Comparison of ENCODE assay signal across 1 cellular context in genomic region chr1:152917794-152918193, GRCh38.
TF ChIP-seq lines count a peak whose summit lies in the region.

No MANE protein-coding gene starts in this region.

TF ChIP-seq in H1, 55 proteins besides CTCF, POLR2A, EP300 and RAD21:
- TF ChIP-seq GTF2F1 (IDR thresholded peaks at IDR 0.05; ENCODE audit: borderline replicate concordance, low read depth, low read length) (no peak), PHF8 (conservative IDR thresholded peaks at IDR 0.05; ENCODE audit: low read depth, low read length) (no peak), RBBP5 (IDR thresholded peaks at IDR 0.05; ENCODE audit: borderline replicate concordance, low read depth, low read length) (no peak), RFX5 (IDR thresholded peaks at IDR 0.05; ENCODE audit: borderline replicate concordance, low read depth, low read length) (no peak), SIRT6 (IDR thresholded peaks at IDR 0.05; ENCODE audit: low read length) (no peak), BRCA1 (IDR thresholded peaks at IDR 0.05; ENCODE audit: low read depth, low read length) (no peak), SP1 (IDR thresholded peaks at IDR 0.05; ENCODE audit: low read depth, low read length) (no peak), SIN3A (conservative IDR thresholded peaks at IDR 0.05 in 1 of 2, IDR thresholded peaks at IDR 0.05 in 1 of 2; ENCODE audit: low read depth in 1 of 2, low read length in 2 of 2) (no peak), EZH2 (IDR thresholded peaks at IDR 0.05; ENCODE audit: low read depth, low read length, severe bottlenecking) (no peak), KDM1A (IDR thresholded peaks at IDR 0.05; ENCODE audit: borderline replicate concordance, low read length) (no peak), CHD7 (IDR thresholded peaks at IDR 0.05; ENCODE audit: insufficient replicate concordance, low read length) (no peak), JUND (IDR thresholded peaks at IDR 0.05; ENCODE audit: low read length) (no peak)
